10 cellular contexts compared by ENCODE assay signal in the genomic region with DNA sequence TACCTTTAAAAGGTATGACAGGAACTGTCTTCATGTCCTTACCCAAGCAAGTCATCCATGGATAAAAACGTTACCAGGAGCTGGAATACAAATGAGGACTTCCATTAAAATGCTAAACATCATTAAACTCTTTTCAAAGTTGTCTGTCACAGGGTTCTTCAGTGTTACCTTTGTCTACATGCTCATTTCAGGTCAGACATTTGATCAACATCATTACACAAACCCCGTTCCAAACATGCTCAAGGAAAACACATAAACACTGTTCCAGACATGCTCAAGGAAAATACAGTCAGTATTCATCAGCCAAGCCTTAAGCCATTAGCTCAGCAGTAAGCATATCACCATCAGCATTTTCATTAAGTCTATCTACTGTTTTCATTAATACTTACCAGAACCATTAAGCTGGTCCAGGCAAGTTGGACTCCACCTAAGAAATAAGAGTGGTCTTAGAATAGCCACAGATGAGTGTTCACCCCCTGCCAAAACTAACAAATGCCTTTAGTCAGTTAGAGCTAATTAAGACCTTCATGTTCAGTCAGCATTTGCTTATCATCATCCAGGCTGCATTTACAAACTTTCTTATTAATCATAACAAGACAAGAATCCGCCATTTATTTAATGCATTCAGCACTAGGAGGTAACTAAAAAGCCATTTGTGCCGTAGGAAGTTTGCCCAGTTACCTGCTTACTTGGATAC. TPM values are rescaled to one million over a fixed set of nuclear protein-coding genes. Genes with fewer than 3 reads are reported as not detected.
DNase-seq lines count a peak whose midpoint lies in the region; ATAC-seq, FAIRE-seq and TF ChIP-seq lines count a peak whose summit lies in the region.
"Had no signal": no experiment of that assay in that cellular context is flagged by ENCODE, and none has a peak within 500 bp of the region (broad histone marks: within the 10 kb centered on the region; RNA-seq: fewer than 3 reads in every experiment).

No MANE protein-coding gene starts in this region.

- no TSS peak for BruUV-seq in PC-3 (replicated peaks; lab: Mats Ljungman, UMichigan)

- H2AK5ac ChIP-seq in H1 (ENCODE audit: low read depth, low read length) = no peak overlapping the region

- H3K9me3 ChIP-seq in PC-3 (ENCODE audit: low read length) = no peaks in the 10 kb centered on the region
- H3K9me3 ChIP-seq in H1 (ENCODE audit: insufficient read depth in 2 of 2, low read depth in 1 of 2, low read length in 1 of 2) = no peaks in the 10 kb centered on the region
- H3K9me3 ChIP-seq in osteoblast (ENCODE audit: low read depth, low read length) = no peaks in the 10 kb centered on the region

- 21% methylated on average over 4 of the region's 4 CpGs; no CpG with 5 or more reads in 1 of the 2 experiments for WGBS in H1 (ENCODE audit: extremely low coverage in 1 of 2, insufficient coverage in 1 of 2, insufficient read length in 1 of 2, insufficient replicate concordance in 2 of 2, low coverage in 1 of 2, low lambda C conversion rate in 2 of 2, missing lambda C conversion rate in 1 of 2), 2 experiments

- CTCF ChIA-PET in PC-3 (lab: Charles Lee) (no interaction called here), H1 (lab: Charles Lee; ENCODE audit: partially characterized antibody) (interaction anchor here (0.6 to 1.8 kb wide), 4 partner anchors 56 to 1059 kb away, joined by 3 to 4 read pairs (median 4); no protein-coding TSS in a partner anchor)

- H3K27ac ChIP-seq in PC-3 (ENCODE audit: low read length) = no peak overlapping the region
- H3K27ac ChIP-seq in H1 (ENCODE audit: low read depth, low read length) = peak overlapping the region; percentile 13; the same call in 1 of the 2 replicates
- peak overlapping the region; percentile 85 for H3K27ac ChIP-seq in osteoblast (ENCODE audit: low read depth, low read length)

- peaks cover 3% of the 10 kb centered on the region for H3K23me2 ChIP-seq in H1 (ENCODE audit: low read depth, low read length)

- no peak overlapping the region for H4K5ac ChIP-seq in H1 (ENCODE audit: insufficient read length, low read depth, low read length)

- no peak overlapping the region for H2BK20ac ChIP-seq in H1 (ENCODE audit: low read length)

- TF ChIP-seq CTCF in GM12875 (IDR thresholded peaks at IDR 0.05; ENCODE audit: borderline replicate concordance, insufficient read depth, low read depth, low read length) = no peak
- no peak for TF ChIP-seq CTCF in PC-3 (conservative IDR thresholded peaks at IDR 0.05; ENCODE audit: low read depth, low read length)
- TF ChIP-seq CTCF in H1 (IDR thresholded peaks at IDR 0.05; ENCODE audit: control extremely low read depth in 1 of 3, insufficient read depth in 1 of 3, low read depth in 1 of 3, low read length in 3 of 3) = no peak
- TF ChIP-seq CTCF in osteoblast (IDR thresholded peaks at IDR 0.05; ENCODE audit: extremely low read depth, low read depth, low read length) = no peak

- peaks cover 19% of the 10 kb centered on the region for H3K4me1 ChIP-seq in PC-3 (ENCODE audit: insufficient read depth, low read length)
- peaks cover 2 to 10% (median 4%) of the 10 kb centered on the region in 4 experiments; a peak in 5 of 7 replicates for H3K4me1 ChIP-seq in H1 (replicated peaks in 1 of 4; ENCODE audit: control insufficient read depth in 3 of 4, insufficient read depth in 4 of 4, low read length in 3 of 4)
- H3K4me1 ChIP-seq in osteoblast (ENCODE audit: insufficient read depth, low read length) = peaks cover 20% of the 10 kb centered on the region

- FAIRE-seq in H1 (lab: Jason Lieb, UNC) = no peak
- FAIRE-seq: TTC549 had no signal

- H2BK120ac ChIP-seq in H1 (replicated peaks; ENCODE audit: low read depth, low read length) = no peak overlapping the region

- no peak overlapping the region for H2BK5ac ChIP-seq in H1 (ENCODE audit: low read depth, low read length)

- no peaks in the 10 kb centered on the region for H3K9me2 ChIP-seq in PC-3 (replicated peaks; ENCODE audit: low read length)

- no peak overlapping the region for H3K23ac ChIP-seq in H1 (ENCODE audit: insufficient read length)

- POLR2A ChIA-PET in PC-3 (lab: Charles Lee; ENCODE audit: unreplicated experiment) = no interaction called here
- POLR2A ChIA-PET in H1 (lab: Charles Lee; ENCODE audit: partially characterized antibody) = interaction anchor here (0.6 to 13.3 kb wide), 34 partner anchors 11 to 446 kb away, joined by 3 to 475 read pairs (median 4); partner anchors contain the start of genes CENPL, DARS2 and RC3H1

- TF ChIP-seq POLR2A in H1 (IDR thresholded peaks at IDR 0.05; ENCODE audit: control extremely low read depth in 1 of 2, low read depth in 2 of 2, low read length in 2 of 2) = peak; percentile 69 to 81

- H2BK15ac ChIP-seq in H1 (ENCODE audit: low read length) = no peak overlapping the region

- no peaks in the 10 kb centered on the region for H3K27me3 ChIP-seq in PC-3 (ENCODE audit: low read length)
- H3K27me3 ChIP-seq in H1 (replicated peaks in 1 of 4; ENCODE audit: control insufficient read depth in 3 of 4, extremely low read depth in 1 of 4, insufficient read depth in 3 of 4, low read length in 3 of 4) = no peaks in the 10 kb centered on the region
- no peaks in the 10 kb centered on the region for H3K27me3 ChIP-seq in osteoblast (ENCODE audit: insufficient read depth, low read length)

- H2AFZ ChIP-seq in PC-3 (ENCODE audit: low read length) = no peak overlapping the region
- H2AFZ ChIP-seq in H1 (ENCODE audit: low read length) = no peak overlapping the region
- H2AFZ ChIP-seq in osteoblast (ENCODE audit: low read length) = no peak overlapping the region

- no peak overlapping the region for H2BK12ac ChIP-seq in H1 (ENCODE audit: low read depth, low read length)

- no peak for TF ChIP-seq EP300 in H1 (IDR thresholded peaks at IDR 0.05; ENCODE audit: borderline replicate concordance in 1 of 2, low read depth in 2 of 2, low read length in 2 of 2)

- H3K4me3 ChIP-seq in GM12875 (ENCODE audit: low read depth, low read length) = peak overlapping the region; percentile 82
- H3K4me3 ChIP-seq in PC-3 (ENCODE audit: low read length) = peak overlapping the region; percentile 100
- peak overlapping the region; percentile 90 to 100 (median 92) for H3K4me3 ChIP-seq in H1 (ENCODE audit: extremely low read depth in 1 of 4, insufficient read depth in 2 of 4, low read depth in 3 of 4, low read length in 4 of 4)
- peak overlapping the region; percentile 96 for H3K4me3 ChIP-seq in osteoblast (ENCODE audit: insufficient read depth, low read length)

- H4K20me1 ChIP-seq in PC-3 (ENCODE audit: low read length) (peaks cover 44% of the 10 kb centered on the region), H1 (replicated peaks in 1 of 2; ENCODE audit: control insufficient read depth in 1 of 2, insufficient read depth in 2 of 2, low read length in 2 of 2) (peaks cover 7 to 11% of the 10 kb centered on the region in 2 experiments), osteoblast (ENCODE audit: insufficient read depth, low read length) (peaks cover 51% of the 10 kb centered on the region)

- H3K9ac ChIP-seq in PC-3 (ENCODE audit: low read length) (peak overlapping the region; percentile 99), H1 (replicated peaks in 1 of 4; ENCODE audit: extremely low read depth in 1 of 4, low read depth in 3 of 4, low read length in 3 of 4) (peak overlapping the region; percentile 70 to 97 (median 97))

- no peak for ATAC-seq in PC-3
- no peak for ATAC-seq in GM21786 (IDR thresholded peaks at IDR 0.05; ENCODE audit: unreplicated experiment)
- no peak for ATAC-seq in GM19328 (IDR thresholded peaks at IDR 0.05; ENCODE audit: unreplicated experiment)
- ATAC-seq: left ventricle myocardium superior had no signal

- H3F3A ChIP-seq in PC-3 (ENCODE audit: low read length, unreplicated experiment) = peaks cover 35% of the 10 kb centered on the region

- TF ChIP-seq RAD21 in H1 (IDR thresholded peaks at IDR 0.05 in 1 of 2, conservative IDR thresholded peaks at IDR 0.05 in 1 of 2; ENCODE audit: low read depth in 2 of 2, low read length in 2 of 2) = no peak

- H3K36me3 ChIP-seq in PC-3 (ENCODE audit: low read depth, low read length) (peaks cover 51% of the 10 kb centered on the region), H1 (ENCODE audit: control insufficient read depth in 2 of 4, insufficient read depth in 4 of 4, low read length in 3 of 4) (peaks cover 28 to 54% (median 44%) of the 10 kb centered on the region in 4 experiments), osteoblast (ENCODE audit: insufficient read depth, low read length) (peaks cover 55% of the 10 kb centered on the region)

- H4K91ac ChIP-seq in H1 (replicated peaks; ENCODE audit: insufficient read length, low read length) = no peak overlapping the region

- no peak overlapping the region for H3K18ac ChIP-seq in H1 (ENCODE audit: extremely low read depth, low read length)

- no peak overlapping the region for H3K14ac ChIP-seq in H1 (ENCODE audit: insufficient read length)

- H3K4ac ChIP-seq in H1 (replicated peaks; ENCODE audit: insufficient read length, low read depth, low read length) = no peak overlapping the region

- H3K79me2 ChIP-seq in PC-3 (ENCODE audit: low read length) (peaks cover 29% of the 10 kb centered on the region), H1 (ENCODE audit: control insufficient read depth in 1 of 2, insufficient read depth in 2 of 2, low read length in 2 of 2) (peaks cover 0 to 42% of the 10 kb centered on the region in 2 experiments; a peak in 3 of 4 replicates), osteoblast (ENCODE audit: insufficient read depth, low read length) (peaks cover 27% of the 10 kb centered on the region)

- intact Hi-C loops in PC-3 (cut with micrococcal nuclease) = no loop called here

- DNase-seq in PC-3 (no peak), H1 (ENCODE audit: low read depth in 1 of 2, low spot score in 2 of 2) (no peak), osteoblast (ENCODE audit: insufficient read length, low spot score, missing footprints) (no peak), cortex of kidney (lab: John Stamatoyannopoulos, UW) (no peak), 8988T (no peak)
- DNase-seq: left ventricle myocardium superior had no signal

- H3K79me1 ChIP-seq in H1 (ENCODE audit: low read depth, low read length) = no peaks in the 10 kb centered on the region

- no peak overlapping the region for H4K8ac ChIP-seq in H1 (ENCODE audit: extremely low read depth, insufficient read depth, low read length)

- H3K4me2 ChIP-seq in PC-3 (ENCODE audit: low read length) (peak overlapping the region; percentile 99), H1 (ENCODE audit: insufficient read depth in 1 of 2, low read depth in 2 of 2, low read length in 2 of 2) (peak overlapping the region; percentile 68 to 95), osteoblast (ENCODE audit: insufficient read depth, low read length) (peak overlapping the region; percentile 93)

- H3K56ac ChIP-seq in H1 (replicated peaks; ENCODE audit: insufficient read length, low read depth, low read length) = no peak overlapping the region

RNA-seq across cellular contexts. Expression of gene GAS5, which starts 2.2 kb away (rescaled TPM):
- total RNA-seq in PC-3 (2014; rRNA removed) (99.2 and 112 TPM in 2 replicates), osteoblast (177 and 220 TPM in 2 replicates)
- 763 and 799 TPM in 2 replicates for total RNA-seq in H1 (2021; fragmentation: NEBNext Ultra II Directional; extraction: Animal tissue kit (Norgen Biotek cat#: 25700))
- 716 and 1,238 TPM in 2 replicates for polyA plus RNA-seq in H1 (2011; rRNA removed)
- 1,318 TPM for polyA plus RNA-seq in H1 (2011; cell fraction: cytosol; rRNA removed)
- polyA plus RNA-seq in H1 (2011; cell fraction: nucleus; rRNA removed) = 616 TPM
- polyA plus RNA-seq in H1 (2012, experiment 1 of 2) = 903 to 1,125 TPM (median 1,026 TPM) in 4 replicates
- 245 TPM for polyA plus RNA-seq in H1 (2012, experiment 2 of 2)
- polyA plus RNA-seq in H1 (2013, experiment 1 of 2) = 730 TPM
- polyA plus RNA-seq in H1 (2013, experiment 2 of 2) = 658 TPM
- 674 and 729 TPM in 2 replicates for polyA minus RNA-seq in H1 (2011; rRNA and poly(A)+ RNA removed)
- 428 TPM for polyA minus RNA-seq in H1 (2011; cell fraction: cytosol; rRNA and poly(A)+ RNA removed)
- 1,795 TPM for polyA minus RNA-seq in H1 (2011; cell fraction: nucleus; rRNA and poly(A)+ RNA removed)

RNA-seq across cellular contexts. Expression of gene ZBTB37, which starts 2.6 kb away (rescaled TPM):
- 0.58 and 1.5 TPM in 2 replicates for total RNA-seq in PC-3 (2014; rRNA removed)
- total RNA-seq in H1 (2021; fragmentation: NEBNext Ultra II Directional; extraction: Animal tissue kit (Norgen Biotek cat#: 25700)) = 11.3 and 12.5 TPM in 2 replicates
- polyA plus RNA-seq in H1 (2011; rRNA removed) = 1.6 and 1.7 TPM in 2 replicates
- polyA plus RNA-seq in H1 (2011; cell fraction: cytosol; rRNA removed) = 2.5 TPM
- polyA plus RNA-seq in H1 (2011; cell fraction: nucleus; rRNA removed) = 5.2 TPM
- polyA plus RNA-seq in H1 (2012, experiment 1 of 2) = 1.6 to 4.6 TPM (median 2.8 TPM) in 4 replicates
- polyA plus RNA-seq in H1 (2012, experiment 2 of 2) = 0.14 TPM
- 3.3 TPM for polyA plus RNA-seq in H1 (2013, experiment 1 of 2)
- polyA plus RNA-seq in H1 (2013, experiment 2 of 2) = 2.8 TPM
- 27.7 and 32.6 TPM in 2 replicates for polyA minus RNA-seq in H1 (2011; rRNA and poly(A)+ RNA removed)
- 5.9 TPM for polyA minus RNA-seq in H1 (2011; cell fraction: cytosol; rRNA and poly(A)+ RNA removed)
- polyA minus RNA-seq in H1 (2011; cell fraction: nucleus; rRNA and poly(A)+ RNA removed) = 15.9 TPM
- 10.3 and 10.5 TPM in 2 replicates for total RNA-seq in osteoblast

RNA-seq across cellular contexts. Expression of gene CENPL, which starts 40.9 kb away (rescaled TPM):
- total RNA-seq in PC-3 (2014; rRNA removed) (92.8 and 108 TPM in 2 replicates), osteoblast (8.0 and 12.1 TPM in 2 replicates)
- 16.0 and 16.3 TPM in 2 replicates for total RNA-seq in H1 (2021; fragmentation: NEBNext Ultra II Directional; extraction: Animal tissue kit (Norgen Biotek cat#: 25700))
- 4.5 and 6.6 TPM in 2 replicates for polyA plus RNA-seq in H1 (2011; rRNA removed)
- 7.6 TPM for polyA plus RNA-seq in H1 (2011; cell fraction: cytosol; rRNA removed)
- polyA plus RNA-seq in H1 (2011; cell fraction: nucleus; rRNA removed) = 4.0 TPM
- polyA plus RNA-seq in H1 (2012, experiment 1 of 2) = 8.6 to 11.3 TPM (median 10.5 TPM) in 4 replicates
- polyA plus RNA-seq in H1 (2012, experiment 2 of 2) = 4.4 TPM
- 8.6 TPM for polyA plus RNA-seq in H1 (2013, experiment 1 of 2)
- 8.5 TPM for polyA plus RNA-seq in H1 (2013, experiment 2 of 2)
- polyA minus RNA-seq in H1 (2011; rRNA and poly(A)+ RNA removed) = 18.1 and 23.7 TPM in 2 replicates
- polyA minus RNA-seq in H1 (2011; cell fraction: cytosol; rRNA and poly(A)+ RNA removed) = 10.5 TPM
- 19.5 TPM for polyA minus RNA-seq in H1 (2011; cell fraction: nucleus; rRNA and poly(A)+ RNA removed)

RNA-seq across cellular contexts. Expression of gene DARS2, which starts 41.1 kb away (rescaled TPM):
- 71.8 and 77.3 TPM in 2 replicates for total RNA-seq in PC-3 (2014; rRNA removed)
- total RNA-seq in H1 (2021; fragmentation: NEBNext Ultra II Directional; extraction: Animal tissue kit (Norgen Biotek cat#: 25700)) = 35.2 and 35.7 TPM in 2 replicates
- 15.8 and 21.0 TPM in 2 replicates for polyA plus RNA-seq in H1 (2011; rRNA removed)
- polyA plus RNA-seq in H1 (2011; cell fraction: cytosol; rRNA removed) = 24.2 TPM
- polyA plus RNA-seq in H1 (2011; cell fraction: nucleus; rRNA removed) = 19.2 TPM
- 20.1 to 31.2 TPM (median 23.7 TPM) in 4 replicates for polyA plus RNA-seq in H1 (2012, experiment 1 of 2)
- 4.2 TPM for polyA plus RNA-seq in H1 (2012, experiment 2 of 2)
- polyA plus RNA-seq in H1 (2013, experiment 1 of 2) = 29.8 TPM
- 29.5 TPM for polyA plus RNA-seq in H1 (2013, experiment 2 of 2)
- 43.8 and 46.7 TPM in 2 replicates for polyA minus RNA-seq in H1 (2011; rRNA and poly(A)+ RNA removed)
- polyA minus RNA-seq in H1 (2011; cell fraction: cytosol; rRNA and poly(A)+ RNA removed) = 22.6 TPM
- 33.5 TPM for polyA minus RNA-seq in H1 (2011; cell fraction: nucleus; rRNA and poly(A)+ RNA removed)
- total RNA-seq in osteoblast = 15.6 and 17.4 TPM in 2 replicates

RNA-seq across cellular contexts. Expression of gene SERPINC1, which starts 51.5 kb away (rescaled TPM):
- total RNA-seq in PC-3 (2014; rRNA removed) = not detected in 2 replicates
- not detected in 2 replicates for total RNA-seq in H1 (2021; fragmentation: NEBNext Ultra II Directional; extraction: Animal tissue kit (Norgen Biotek cat#: 25700))
- 0.08 TPM in 1 of 2 replicates, not detected in the other for polyA plus RNA-seq in H1 (2011; rRNA removed)
- polyA plus RNA-seq in H1 (2011; cell fraction: cytosol; rRNA removed) = not detected
- polyA plus RNA-seq in H1 (2011; cell fraction: nucleus; rRNA removed) = not detected
- not detected in 4 replicates for polyA plus RNA-seq in H1 (2012, experiment 1 of 2)
- not detected for polyA plus RNA-seq in H1 (2012, experiment 2 of 2)
- polyA plus RNA-seq in H1 (2013, experiment 1 of 2) = not detected
- polyA plus RNA-seq in H1 (2013, experiment 2 of 2) = not detected
- polyA minus RNA-seq in H1 (2011; rRNA and poly(A)+ RNA removed) = 0.20 TPM in 1 of 2 replicates, not detected in the other
- polyA minus RNA-seq in H1 (2011; cell fraction: cytosol; rRNA and poly(A)+ RNA removed) = not detected
- polyA minus RNA-seq in H1 (2011; cell fraction: nucleus; rRNA and poly(A)+ RNA removed) = not detected
- under 0.01 TPM in 1 of 2 replicates, not detected in the other for total RNA-seq in osteoblast
